In genomic region chr4:103098331-103098730, GRCh38 we compare ENCODE assay signal across 10 cellular contexts. TPM values are rescaled to one million over a fixed set of nuclear protein-coding genes. Genes with fewer than 3 reads are reported as not detected.
DNase-seq lines count a peak whose midpoint lies in the region; ATAC-seq, FAIRE-seq and TF ChIP-seq lines count a peak whose summit lies in the region.
"Had no signal": no experiment of that assay in that cellular context is flagged by ENCODE, and none has a peak within 500 bp of the region (broad histone marks: within the 10 kb centered on the region; RNA-seq: fewer than 3 reads in every experiment).

No MANE protein-coding gene starts in this region.

- POLR2A ChIA-PET in activated CD4-positive, alpha-beta memory T cell treated with anti-CD3 and anti-CD28 coated beads, Interleukin-2, amount 10 ng/mL, durations not matched to agents 7 days and 5 days (lab: Charles Lee): interaction anchor here (0.8 to 1.1 kb wide), 3 partner anchors 22 to 229 kb away, joined by 3 read pairs; partner anchors contain the start of gene SLC9B2

- CTCF ChIA-PET in activated CD4-positive, alpha-beta memory T cell treated with anti-CD3 and anti-CD28 coated beads, Interleukin-2, amount 10 ng/mL, durations not matched to agents 7 days and 5 days (lab: Charles Lee): interaction anchor here (1.2 to 4.9 kb wide), 5 partner anchors 8 to 753 kb away, joined by 4 to 39 read pairs (median 11); partner anchors contain the start of genes SLC39A8, SLC9B2 and UBE2D3

- peak overlapping the region; percentile 84 for H3K4me3 Mint-ChIP-seq in osteocyte (ENCODE audit: unreplicated experiment)
- H3K4me3 Mint-ChIP-seq in activated CD4-positive, alpha-beta memory T cell treated with anti-CD3 and anti-CD28 coated beads, Interleukin-2, amount 10 ng/mL, durations not matched to agents 7 days and 5 days: no peak overlapping the region

- H3K4me3 ChIP-seq in AG09309 (ENCODE audit: control insufficient read depth, low read depth, low read length) (peak overlapping the region; percentile 10), SJCRH30 (peak overlapping the region; percentile 70), fibroblast of pulmonary artery (replicated peaks; ENCODE audit: low read depth, low read length) (peak overlapping the region; percentile 75)

- H3K4me1 ChIP-seq in SJCRH30: peaks cover 10% of the 10 kb centered on the region

- peaks cover 15% of the 10 kb centered on the region for H3K36me3 Mint-ChIP-seq in osteocyte (ENCODE audit: unreplicated experiment)
- H3K36me3 Mint-ChIP-seq in activated CD4-positive, alpha-beta memory T cell treated with anti-CD3 and anti-CD28 coated beads, Interleukin-2, amount 10 ng/mL, durations not matched to agents 7 days and 5 days (ENCODE audit: low read depth): no peaks in the 10 kb centered on the region

- H3K36me3 ChIP-seq in SJCRH30: no peaks in the 10 kb centered on the region

- TF ChIP-seq CTCF in AG09309 (IDR thresholded peaks at IDR 0.05; ENCODE audit: control insufficient read depth, insufficient read depth, low read depth, low read length, missing control alignments) (no peak), fibroblast of pulmonary artery (IDR thresholded peaks at IDR 0.05; ENCODE audit: low read length, missing control alignments) (no peak), osteocyte (IDR thresholded peaks at IDR 0.05) (no peak)

- peak overlapping the region; percentile 87 for H3K27ac Mint-ChIP-seq in osteocyte (ENCODE audit: unreplicated experiment)
- no peak overlapping the region for H3K27ac Mint-ChIP-seq in activated CD4-positive, alpha-beta memory T cell treated with anti-CD3 and anti-CD28 coated beads, Interleukin-2, amount 10 ng/mL, durations not matched to agents 7 days and 5 days

- no peak for FAIRE-seq in urothelium cell line (lab: Jason Lieb, UNC)
- FAIRE-seq: D721Med had no signal

- DNase-seq in AG09309 (ENCODE audit: low read depth) (no peak), SJCRH30 (peak; percentile 85 to 90), fibroblast of pulmonary artery (ENCODE audit: low read depth) (no peak), osteocyte (ENCODE audit: extremely low spot score, unreplicated experiment) (no peak), NCI-H2081 (lab: John Stamatoyannopoulos, UW) (no peak), urothelium cell line (ENCODE audit: low spot score) (no peak)
- no peak for DNase-seq in activated CD4-positive, alpha-beta memory T cell treated with anti-CD3 and anti-CD28 coated beads, Interleukin-2, amount 10 ng/mL, durations not matched to agents 7 days and 5 days
- DNase-seq: NCI-H1092 had no signal

- peaks cover 27% of the 10 kb centered on the region for H3K4me1 Mint-ChIP-seq in osteocyte (ENCODE audit: unreplicated experiment)
- H3K4me1 Mint-ChIP-seq in activated CD4-positive, alpha-beta memory T cell treated with anti-CD3 and anti-CD28 coated beads, Interleukin-2, amount 10 ng/mL, durations not matched to agents 7 days and 5 days: peaks cover 21% of the 10 kb centered on the region

- H3K9me3 ChIP-seq in SJCRH30 (replicated peaks): no peaks in the 10 kb centered on the region

- no peaks in the 10 kb centered on the region for H3K27me3 Mint-ChIP-seq in osteocyte (ENCODE audit: unreplicated experiment)
- no peaks in the 10 kb centered on the region for H3K27me3 Mint-ChIP-seq in activated CD4-positive, alpha-beta memory T cell treated with anti-CD3 and anti-CD28 coated beads, Interleukin-2, amount 10 ng/mL, durations not matched to agents 7 days and 5 days

- no peaks in the 10 kb centered on the region for H3K27me3 ChIP-seq in SJCRH30

- no peak for ATAC-seq in HG03039 (IDR thresholded peaks at IDR 0.05; ENCODE audit: unreplicated experiment)

- H3K27ac ChIP-seq in SJCRH30: peak overlapping the region; percentile 77

- H3K9me3 Mint-ChIP-seq in osteocyte (ENCODE audit: unreplicated experiment): no peaks in the 10 kb centered on the region
- H3K9me3 Mint-ChIP-seq in activated CD4-positive, alpha-beta memory T cell treated with anti-CD3 and anti-CD28 coated beads, Interleukin-2, amount 10 ng/mL, durations not matched to agents 7 days and 5 days: no peaks in the 10 kb centered on the region

RNA-seq across cellular contexts. Expression of gene BDH2, which starts 1.3 kb away (rescaled TPM):
- total RNA-seq in SJCRH30 (2014; rRNA removed; shearing (Covaris generic)): 98.9 and 109 TPM in 2 replicates
- 55.9 and 60.0 TPM in 2 replicates for total RNA-seq in osteocyte
- total RNA-seq in activated CD4-positive, alpha-beta memory T cell treated with anti-CD3 and anti-CD28 coated beads, Interleukin-2, amount 10 ng/mL, durations not matched to agents 7 days and 5 days: 10 to 100 TPM; 22.5 to 23.6 TPM

RNA-seq across cellular contexts. Expression of gene SLC9B2, which starts 21.8 kb away (rescaled TPM):
- total RNA-seq in SJCRH30 (2014; rRNA removed; shearing (Covaris generic)): 16.8 and 20.6 TPM in 2 replicates
- total RNA-seq in osteocyte: 19.9 and 21.6 TPM in 2 replicates
- 10 to 100 TPM; 18.3 to 20.7 TPM for total RNA-seq in activated CD4-positive, alpha-beta memory T cell treated with anti-CD3 and anti-CD28 coated beads, Interleukin-2, amount 10 ng/mL, durations not matched to agents 7 days and 5 days

Comparison
In these comparisons a context has a peak if more than half of its experiments do, and no peak if none do; other contexts are left out.
1. DNase-seq: peak in SJCRH30 (2 of 2); none in AG09309 (single experiment), fibroblast of pulmonary artery (single experiment), osteocyte (single experiment), NCI-H2081 (0 of 2), activated CD4-positive, alpha-beta memory T cell treated with anti-CD3 and anti-CD28 coated beads, Interleukin-2, amount 10 ng/mL, durations not matched to agents 7 days and 5 days (single experiment) and urothelium cell line (single experiment).
2. H3K4me3 ChIP-seq: peak in every context shown above with its lines; median percentile 75 in fibroblast of pulmonary artery; 70 in SJCRH30; 10 in AG09309.